In the genomic region with DNA sequence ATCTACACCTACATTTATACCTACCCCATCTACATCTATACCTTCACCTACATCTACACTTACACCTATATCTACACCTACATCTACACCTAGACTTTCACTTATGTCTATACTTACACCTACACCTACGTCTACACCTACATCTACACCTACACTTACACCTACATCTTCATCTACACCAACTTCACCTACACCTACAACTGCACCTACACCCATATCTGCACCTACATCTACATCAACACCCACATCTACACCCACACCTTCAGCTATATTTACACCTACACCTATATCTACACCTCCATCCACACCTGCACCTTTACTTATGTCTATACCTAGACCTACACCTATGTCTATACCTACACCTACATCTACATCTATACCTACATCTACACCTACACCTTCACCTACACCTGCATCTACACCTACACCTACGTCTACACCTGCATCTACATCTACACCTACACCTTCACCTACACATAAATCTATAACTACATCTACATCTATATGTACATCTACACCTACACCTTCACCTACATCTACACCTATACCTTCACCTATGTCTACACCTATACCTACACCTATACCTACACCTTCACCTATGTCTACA, we compare ENCODE assay signal across 9 cellular contexts. TPM values are rescaled to one million over a fixed set of nuclear protein-coding genes. Genes with fewer than 3 reads are reported as not detected.
"Had no signal": no experiment of that assay in that cellular context is flagged by ENCODE, and none has a peak within 500 bp of the region (broad histone marks: within the 10 kb centered on the region; RNA-seq: fewer than 3 reads in every experiment).

No MANE protein-coding gene starts in this region.

- H3K9me3 Mint-ChIP-seq: GM23338, IgD-negative memory B cell had no signal

- H3K4me3 Mint-ChIP-seq: GM23338, IgD-negative memory B cell had no signal

- ATAC-seq: HCT116, HepG2 had no signal

- H3K9ac ChIP-seq: KMS-11 had no signal

- H3K4me1 Mint-ChIP-seq: IgD-negative memory B cell had no signal

- H3K9me3 ChIP-seq: HAP-1 had no signal

- H3K4me3 ChIP-seq: GM23338, HAP-1 had no signal

- H3K27ac Mint-ChIP-seq: GM23338, IgD-negative memory B cell had no signal

- H3K4me1 ChIP-seq: HAP-1 had no signal

- H2AFZ ChIP-seq: GM23338 had no signal

- H3K36me3 ChIP-seq: HAP-1 had no signal

- H3K27ac ChIP-seq: KMS-11 had no signal

- H3K36me3 Mint-ChIP-seq: IgD-negative memory B cell had no signal

- H3K4me2 ChIP-seq: GM23338, KMS-11 had no signal

- FAIRE-seq: HepG2 had no signal

RNA-seq across cellular contexts. Expression of a gene that starts 30.9 kb away (rescaled TPM):
- total RNA-seq: GM23338, H4, H7, HepG2, HT-29 had no signal
- polyA plus RNA-seq: GM23338, HepG2, IgD-negative memory B cell had no signal
